26 cellular contexts compared by ENCODE assay signal in the genomic region with DNA sequence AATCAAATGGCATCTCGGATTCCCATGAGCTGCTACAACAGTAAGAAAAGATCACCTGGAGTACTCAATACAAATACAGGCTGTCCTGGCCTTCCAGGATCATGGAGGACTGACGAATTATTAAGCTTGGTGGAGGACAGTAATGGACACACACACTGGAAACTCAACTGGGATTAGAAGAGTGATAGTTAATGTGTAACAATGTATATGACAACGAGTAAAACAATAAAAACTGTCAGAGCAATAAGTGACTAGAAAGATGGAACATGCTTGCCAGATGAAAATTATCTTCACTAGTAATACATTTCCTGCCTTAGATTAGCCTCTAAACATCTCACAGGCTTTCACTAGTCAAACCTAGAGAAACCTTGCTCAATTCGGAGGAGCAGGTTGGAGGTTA. TPM values are rescaled to one million over a fixed set of nuclear protein-coding genes. Genes with fewer than 3 reads are reported as not detected.
"Had no signal": no experiment of that assay in that cellular context is flagged by ENCODE, and none has a peak within 500 bp of the region (broad histone marks: within the 10 kb centered on the region; RNA-seq: fewer than 3 reads in every experiment).

No MANE protein-coding gene starts in this region.

- FAIRE-seq: urothelium cell line had no signal

- H3K4me3 ChIP-seq: stomach, suprapubic skin, testis, thoracic aorta, thyroid gland, tibial artery, tibial nerve, transverse colon, upper lobe of left lung, uterus, vagina had no signal

- DNase-seq: stimulated activated CD4-positive, alpha-beta T cell treated with anti-CD3 and anti-CD28 coated beads, Interleukin-2, amount 100 ng/mL, for 48 hours; stimulated activated CD4-positive, alpha-beta T cell treated with anti-CD3 and anti-CD28 coated beads, Interleukin-4, amount 100 ng/mL, for 1 hour; stimulated activated CD4-positive, alpha-beta T cell treated with anti-CD3 and anti-CD28 coated beads, Interleukin-4, amount 100 ng/mL, for 24 hours; stimulated activated CD4-positive, alpha-beta T cell treated with anti-CD3 and anti-CD28 coated beads, Interleukin-4, amount 100 ng/mL, for 4 hours; stimulated activated CD8-positive, alpha-beta memory T cell treated with anti-CD3 and anti-CD28 coated beads, Interleukin-4, amount 100 ng/mL, for 48 hours; stimulated activated naive B cell treated with anti-CD40 and anti-IgM and Interleukin-4, amounts not matched to agents 10 μg/mL and 1 μg/mL and 100 μg/mL, for 72 hours; stimulated activated naive CD4-positive, alpha-beta T cell; stimulated activated naive CD4-positive, alpha-beta T cell treated with Interleukin-2 at 50 U/mL for 16 hours; stimulated activated naive CD8-positive, alpha-beta T cell treated with anti-CD3 and anti-CD28 coated beads, Interleukin-15, amount 100 ng/mL, for 72 hours; stimulated activated naive CD8-positive, alpha-beta T cell treated with anti-CD3 and anti-CD28 coated beads, Interleukin-15, Interleukin-2, amounts not matched to agents 100 U/mL and 50 U/mL, for 24 hours; stomach; substantia nigra; testis; thyroid gland; tibial artery; transverse colon; trophoblast cell; upper lobe of left lung; uterus had no signal

- H3K36me3 ChIP-seq: stomach, suprapubic skin, thoracic aorta, thyroid gland, tibial artery, tibial nerve, transverse colon, upper lobe of left lung, uterus, vagina had no signal

- H3K27me3 ChIP-seq: stomach, suprapubic skin, testis, thyroid gland, tibial artery, tibial nerve, transverse colon, upper lobe of left lung, uterus, vagina had no signal

- H3K9me3 ChIP-seq: testis, thyroid gland, uterus, vagina had no signal

- H3K4me1 ChIP-seq: stomach, suprapubic skin, testis, thyroid gland, tibial artery, tibial nerve, upper lobe of left lung, uterus, vagina had no signal

- ATAC-seq: stimulated activated effector memory CD8-positive, alpha-beta T cell treated with anti-CD3 and anti-CD28 coated beads, Interleukin-12 subunit alpha, Interleukin-12 subunit beta, amount 100 ng/mL, for 72 hours; stimulated activated memory B cell treated with anti-CD40 and anti-IgM and Interleukin-4, amounts not matched to agents 10 μg/mL and 1 μg/mL and 100 μg/mL, for 72 hours; stimulated activated naive B cell treated with anti-CD40 and anti-IgM and Interleukin-4, amounts not matched to agents 10 μg/mL and 1 μg/mL and 100 μg/mL, for 72 hours; stimulated activated naive CD8-positive, alpha-beta T cell treated with anti-CD3 and anti-CD28 coated beads, Interleukin-15, amount 100 ng/mL, for 72 hours; stimulated activated naive CD8-positive, alpha-beta T cell treated with anti-CD3 and anti-CD28 coated beads, Interleukin-15, Interleukin-2, amounts not matched to agents 100 U/mL and 50 U/mL, for 24 hours had no signal

- H3K27ac ChIP-seq: stomach, suprapubic skin, testis, thoracic aorta, thyroid gland, tibial artery, tibial nerve, transverse colon, upper lobe of left lung, uterus, vagina had no signal

RNA-seq across cellular contexts. Expression of a gene that starts 49.2 kb away (rescaled TPM):
- total RNA-seq: vagina had no signal
